14 cellular contexts compared by ENCODE assay signal in the genomic region with DNA sequence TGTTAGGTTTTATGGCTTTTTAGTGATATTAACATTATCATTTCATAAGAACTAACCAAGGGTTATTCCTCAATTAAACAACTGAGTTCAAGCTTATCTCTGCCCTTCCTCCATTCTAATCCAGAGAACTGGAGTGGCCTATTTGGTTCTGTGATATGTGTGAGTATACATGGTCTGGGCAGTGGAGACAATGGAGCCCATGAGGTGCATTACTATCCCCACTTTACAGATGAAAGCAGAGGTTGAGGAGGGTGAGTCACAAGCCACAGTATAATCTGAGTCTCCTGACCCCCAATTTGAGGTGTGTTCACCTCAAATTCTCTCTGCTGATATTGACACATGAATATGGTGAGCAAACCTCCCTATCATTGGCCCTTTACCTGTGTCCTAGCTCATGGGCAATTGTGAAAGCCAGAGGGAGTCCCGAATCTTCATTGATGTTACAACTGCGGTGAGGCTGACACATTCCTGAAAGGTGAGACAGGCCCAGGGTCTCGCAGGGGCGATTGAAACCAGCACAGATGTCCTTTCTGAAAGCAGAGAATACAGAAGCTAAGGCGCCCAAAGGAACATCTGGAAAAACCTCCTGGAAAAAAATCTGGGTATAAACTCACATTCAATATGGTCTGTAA.
"Had no signal": no experiment of that assay in that cellular context is flagged by ENCODE, and none has a peak within 500 bp of the region (broad histone marks: within the 10 kb centered on the region; RNA-seq: fewer than 3 reads in every experiment).

No MANE protein-coding gene starts in this region.

- H3K27ac ChIP-seq: epithelial cell of prostate, heart left ventricle, left ventricle myocardium inferior had no signal

- H3K4me1 ChIP-seq: heart left ventricle, left ventricle myocardium inferior had no signal

- ATAC-seq: activated T-helper 17 cell treated with anti-CD3 and anti-CD28 coated beads, Interleukin-2, amount 50 U/mL, for 72 hours; effector memory CD8-positive, alpha-beta T cell; naive thymus-derived CD8-positive, alpha-beta T cell; stimulated activated naive CD8-positive, alpha-beta T cell treated with anti-CD3 and anti-CD28 coated beads, Interleukin-15, Interleukin-2, amounts not matched to agents 100 U/mL and 50 U/mL, for 24 hours had no signal

- H3K4me3 ChIP-seq: heart left ventricle, left ventricle myocardium inferior had no signal

- H3K9me3 ChIP-seq: heart left ventricle, left ventricle myocardium inferior had no signal

- H3K27me3 ChIP-seq: heart left ventricle had no signal

- H3K36me3 ChIP-seq: left ventricle myocardium inferior had no signal

- DNase-seq: activated CD4-positive, alpha-beta T cell treated with anti-CD3 and anti-CD28 coated beads, Interleukin-2, amount 50 U/mL, for 48 hours; activated naive CD4-positive, alpha-beta T cell treated with Interleukin-2 at 50 U/mL for 16 hours; aorta; effector memory CD8-positive, alpha-beta T cell; heart left ventricle; left ventricle myocardium inferior; naive thymus-derived CD8-positive, alpha-beta T cell; posterior cingulate gyrus; stimulated activated CD4-positive, alpha-beta T cell treated with anti-CD3 and anti-CD28 coated beads, Interleukin-4, amount 100 ng/mL, for 4 hours; stimulated activated CD8-positive, alpha-beta memory T cell treated with anti-CD3 and anti-CD28 coated beads, Interleukin-4, amount 100 ng/mL, for 48 hours; stimulated activated naive CD8-positive, alpha-beta T cell treated with anti-CD3 and anti-CD28 coated beads, Interleukin-15, Interleukin-2, amounts not matched to agents 100 U/mL and 50 U/mL, for 24 hours; T1000 had no signal
